Comparison of ENCODE assay signal across 9 cellular contexts in genomic region chr15:101320501-101321052, GRCh38. TPM values are rescaled to one million over a fixed set of nuclear protein-coding genes. Genes with fewer than 3 reads are reported as not detected.
DNase-seq lines count a peak whose midpoint lies in the region; ATAC-seq and TF ChIP-seq lines count a peak whose summit lies in the region.
"Had no signal": no experiment of that assay in that cellular context is flagged by ENCODE, and none has a peak within 500 bp of the region (broad histone marks: within the 10 kb centered on the region; RNA-seq: fewer than 3 reads in every experiment).

No MANE protein-coding gene starts in this region.

- H3K27ac ChIP-seq in A673 (ENCODE audit: low read depth, low read length, poor library complexity, severe bottlenecking), result peak overlapping the region; percentile 30
- H3K27ac ChIP-seq: tibial nerve had no signal

- POLR2A ChIA-PET in A673 (lab: Charles Lee; ENCODE audit: low non-redundant PET), result no interaction called here

- no peaks in the 10 kb centered on the region for H3K27me3 Mint-ChIP-seq in activated naive CD4-positive, alpha-beta T cell treated with anti-CD3 and anti-CD28 coated beads for 36 hours (ENCODE audit: low read depth)

- H3K27me3 ChIP-seq in A673 (replicated peaks; ENCODE audit: insufficient read depth, low read depth, low read length, poor library complexity) (no peaks in the 10 kb centered on the region), kidney epithelial cell (ENCODE audit: control insufficient read depth, insufficient read depth, low read length) (no peaks in the 10 kb centered on the region)

- BruUV-seq in A673 (replicated peaks; lab: Mats Ljungman, UMichigan), result no TSS peak

- TF ChIP-seq CTCF in A673 (conservative IDR thresholded peaks at IDR 0.05; ENCODE audit: low read depth, low read length) (peak; percentile 76), kidney epithelial cell (IDR thresholded peaks at IDR 0.05; ENCODE audit: insufficient read depth, low read length, poor library complexity, severe bottlenecking) (peak; percentile 59)

- DNase-seq in A673 (ENCODE audit: low spot score) (peak; percentile 93), SKM-1 (lab: John Stamatoyannopoulos, UW; ENCODE audit: unreplicated experiment) (peak; percentile 87), kidney epithelial cell (ENCODE audit: low read depth) (peak; percentile 39), NCI-H345 treated with DMSO at 0.1 percent for 48 hours (lab: John Stamatoyannopoulos, UW; ENCODE audit: unreplicated experiment) (no peak)
- DNase-seq in activated naive CD4-positive, alpha-beta T cell treated with anti-CD3 and anti-CD28 coated beads for 36 hours, result peak; percentile 89
- DNase-seq in stimulated activated CD8-positive, alpha-beta memory T cell treated with anti-CD3 and anti-CD28 coated beads, Interleukin-2, amount 100 ng/mL, for 48 hours (ENCODE audit: low read depth in 2 of 2), result peak; percentile 34 to 49

- CTCF ChIA-PET in A673 (lab: Charles Lee), result interaction anchor here (1.0 to 1.7 kb wide), 2 partner anchors 13 to 181 kb away, joined by 3 to 5 read pairs; no protein-coding TSS in a partner anchor
- CTCF ChIA-PET in activated naive CD4-positive, alpha-beta T cell treated with anti-CD3 and anti-CD28 coated beads for 36 hours (lab: Charles Lee), result interaction anchor here (0.8 to 2.9 kb wide), 17 partner anchors 9 to 321 kb away, joined by 3 to 17 read pairs (median 4); partner anchors contain the start of gene SNRPA1

- no peaks in the 10 kb centered on the region for H3K9me3 ChIP-seq in A673 (ENCODE audit: low read depth, low read length, poor library complexity, severe bottlenecking)
- H3K9me3 ChIP-seq: tibial nerve had no signal

- no peaks in the 10 kb centered on the region for H3K9me3 Mint-ChIP-seq in activated naive CD4-positive, alpha-beta T cell treated with anti-CD3 and anti-CD28 coated beads for 36 hours

- H3K27ac Mint-ChIP-seq in activated naive CD4-positive, alpha-beta T cell treated with anti-CD3 and anti-CD28 coated beads for 36 hours, result peak overlapping the region; percentile 74

- peaks cover 10% of the 10 kb centered on the region for H3K4me1 Mint-ChIP-seq in activated naive CD4-positive, alpha-beta T cell treated with anti-CD3 and anti-CD28 coated beads for 36 hours (ENCODE audit: low read depth)

- H3K4me1 ChIP-seq in A673 (ENCODE audit: insufficient read depth, low read length, poor library complexity, severe bottlenecking), result peaks cover 6% of the 10 kb centered on the region
- H3K4me1 ChIP-seq: tibial nerve had no signal

- intact Hi-C loops in A673 (cut with micrococcal nuclease; ENCODE audit: unreplicated experiment), result no loop called here
- intact Hi-C loops in activated naive CD4-positive, alpha-beta T cell treated with anti-CD3 and anti-CD28 coated beads for 36 hours (cut with micrococcal nuclease), result loop anchor here (1.0 kb wide), 4 partner anchors 14 to 332 kb away; partner anchors contain the start of gene TM2D3

- H3K4me3 ChIP-seq in A673 (ENCODE audit: low read depth, low read length, poor library complexity, severe bottlenecking) (peak overlapping the region; percentile 17), kidney epithelial cell (ENCODE audit: low read depth, low read length) (no peak overlapping the region)

- H3K36me3 ChIP-seq in A673 (ENCODE audit: insufficient read depth, low read length, poor library complexity, severe bottlenecking), result no peaks in the 10 kb centered on the region
- H3K36me3 ChIP-seq in kidney epithelial cell (ENCODE audit: control insufficient read depth, insufficient read depth, low read length), result no peaks in the 10 kb centered on the region
- H3K36me3 ChIP-seq: tibial nerve had no signal

- ATAC-seq in GM21381 (IDR thresholded peaks at IDR 0.05; ENCODE audit: unreplicated experiment) (peak; percentile 70), GM21576 (IDR thresholded peaks at IDR 0.05; ENCODE audit: unreplicated experiment) (no peak)

- H3K4me3 Mint-ChIP-seq in activated naive CD4-positive, alpha-beta T cell treated with anti-CD3 and anti-CD28 coated beads for 36 hours, result peak overlapping the region; percentile 80

- no peaks in the 10 kb centered on the region for H3K36me3 Mint-ChIP-seq in activated naive CD4-positive, alpha-beta T cell treated with anti-CD3 and anti-CD28 coated beads for 36 hours (ENCODE audit: low read depth)

RNA-seq across cellular contexts. Expression of gene SNRPA1, which starts 25.5 kb away (rescaled TPM):
- total RNA-seq in A673 (2021) (192 and 206 TPM in 2 replicates), kidney epithelial cell (21.7 and 39.8 TPM in 2 replicates)
- 100 to 1,000 TPM; 205 to 212 TPM for total RNA-seq in activated naive CD4-positive, alpha-beta T cell treated with anti-CD3 and anti-CD28 coated beads for 36 hours

RNA-seq across cellular contexts. Expression of gene SELENOS, which starts 43.3 kb away (rescaled TPM):
- 40.1 and 40.6 TPM in 2 replicates for total RNA-seq in A673 (2021)
- total RNA-seq in activated naive CD4-positive, alpha-beta T cell treated with anti-CD3 and anti-CD28 coated beads for 36 hours, result 10 to 100 TPM; 13.1 to 15.3 TPM
- total RNA-seq in kidney epithelial cell, result 109 and 142 TPM in 2 replicates
